In genomic region chr16:11671676-11672075, GRCh38 we compare ENCODE assay signal across 12 cellular contexts. TPM values are rescaled to one million over a fixed set of nuclear protein-coding genes. Genes with fewer than 3 reads are reported as not detected.
A peak's percentile ranks its signal among the peaks of the same experiment; 100 is the strongest.
DNase-seq lines count a peak whose midpoint lies in the region; ATAC-seq and TF ChIP-seq lines count a peak whose summit lies in the region.
"Had no signal": no experiment of that assay in that cellular context is flagged by ENCODE, and none has a peak within 500 bp of the region (broad histone marks: within the 10 kb centered on the region; RNA-seq: fewer than 3 reads in every experiment).

No MANE protein-coding gene starts in this region.

- peak overlapping the region in 10 of 11 experiments; percentile 86 to 94 (median 91); a peak in 18 of 22 replicates for H3K9ac ChIP-seq in BLaER1 treated with 17β-estradiol and CSF1 and Interleukin-3, amounts not matched to agents 10 nM and 100 nM
- H3K9ac ChIP-seq in neural cell (ENCODE audit: low read length) = no peak overlapping the region

- H3K4me3 ChIP-seq in BLaER1 treated with 17β-estradiol and CSF1 and Interleukin-3, amounts not matched to agents 10 nM and 100 nM = peak overlapping the region in 9 of 10 experiments; percentile 20 to 93 (median 49); a peak in 11 of 20 replicates
- no peak overlapping the region for H3K4me3 ChIP-seq in GM23338
- peak overlapping the region; percentile 98 for H3K4me3 ChIP-seq in neural cell (ENCODE audit: low read length)
- H3K4me3 ChIP-seq in brain microvascular endothelial cell (ENCODE audit: low read depth, low read length) = no peak overlapping the region
- H3K4me3 ChIP-seq: HAP-1, MG63 had no signal

- H3K4me2 ChIP-seq in BLaER1 treated with 17β-estradiol and CSF1 and Interleukin-3, amounts not matched to agents 10 nM and 100 nM = peak overlapping the region; percentile 90 to 99 (median 96)
- no peak overlapping the region for H3K4me2 ChIP-seq in GM23338
- no peak overlapping the region for H3K4me2 ChIP-seq in neural cell (ENCODE audit: low read length)

- no peaks in the 10 kb centered on the region for H3K27me3 ChIP-seq in BLaER1 treated with 17β-estradiol and CSF1 and Interleukin-3, amounts not matched to agents 10 nM and 100 nM
- 0 out of 2 replicates have a peak, but pooled peaks cover 3% of the 10 kb centered on the region for H3K27me3 ChIP-seq in GM23338 (ENCODE audit: insufficient read depth)
- no peaks in the 10 kb centered on the region for H3K27me3 ChIP-seq in neural cell (ENCODE audit: insufficient read depth, low read depth, low read length)
- no peaks in the 10 kb centered on the region for H3K27me3 ChIP-seq in brain microvascular endothelial cell (replicated peaks)
- H3K27me3 ChIP-seq: MG63 had no signal

- H3K4me1 Mint-ChIP-seq in GM23338 = peaks cover 50% of the 10 kb centered on the region
- H3K4me1 Mint-ChIP-seq in activated naive CD8-positive, alpha-beta T cell treated with anti-CD3 and anti-CD28 coated beads, Interleukin-2, amount 50 U/mL, for 24 hours = peaks cover 66% of the 10 kb centered on the region

- peak overlapping the region; percentile 90; the same call in 1 of the 2 replicates for H3K27ac Mint-ChIP-seq in GM23338
- peak overlapping the region; percentile 77 for H3K27ac Mint-ChIP-seq in activated naive CD8-positive, alpha-beta T cell treated with anti-CD3 and anti-CD28 coated beads, Interleukin-2, amount 50 U/mL, for 24 hours

- H4K20me1 ChIP-seq in BLaER1 treated with 17β-estradiol and CSF1 and Interleukin-3, amounts not matched to agents 10 nM and 100 nM = peaks cover 66 to 81% (median 79%) of the 10 kb centered on the region in 11 experiments
- H4K20me1 ChIP-seq in GM23338 (replicated peaks; ENCODE audit: insufficient read depth) (peaks cover 49% of the 10 kb centered on the region), neural cell (ENCODE audit: insufficient read depth) (peaks cover 43% of the 10 kb centered on the region)

- no peak for TF ChIP-seq EP300 in neural cell (conservative IDR thresholded peaks at IDR 0.05; ENCODE audit: poor library complexity, severe bottlenecking)

- no peak for ATAC-seq in GM23338
- ATAC-seq in activated naive CD8-positive, alpha-beta T cell treated with anti-CD3 and anti-CD28 coated beads, Interleukin-2, amount 50 U/mL, for 24 hours = no peak
- no peak for ATAC-seq in HG02678 (IDR thresholded peaks at IDR 0.05; ENCODE audit: unreplicated experiment)
- ATAC-seq in HG03354 (IDR thresholded peaks at IDR 0.05; ENCODE audit: poor library complexity, severe bottlenecking, unreplicated experiment) = no peak

- peaks cover 17% of the 10 kb centered on the region for H3K27me3 Mint-ChIP-seq in GM23338 (ENCODE audit: insufficient read depth, low read depth, poor library complexity)
- no peaks in the 10 kb centered on the region for H3K27me3 Mint-ChIP-seq in activated naive CD8-positive, alpha-beta T cell treated with anti-CD3 and anti-CD28 coated beads, Interleukin-2, amount 50 U/mL, for 24 hours

- H3K9me2 ChIP-seq in GM23338 (ENCODE audit: insufficient read depth) (no peaks in the 10 kb centered on the region), neural cell (ENCODE audit: insufficient read depth, low read length) (no peaks in the 10 kb centered on the region)

- no peaks in the 10 kb centered on the region for H3K9me3 Mint-ChIP-seq in GM23338
- H3K9me3 Mint-ChIP-seq in activated naive CD8-positive, alpha-beta T cell treated with anti-CD3 and anti-CD28 coated beads, Interleukin-2, amount 50 U/mL, for 24 hours = no peaks in the 10 kb centered on the region

- in situ Hi-C loops in brain microvascular endothelial cell (cut with HindIII; ENCODE audit: low pct_ligation_motif_present, low sequenced_read_pairs) = no loop called here

- no peak for TF ChIP-seq RAD21 in neural cell (conservative IDR thresholded peaks at IDR 0.05)

- H3K27ac ChIP-seq in BLaER1 treated with 17β-estradiol and CSF1 and Interleukin-3, amounts not matched to agents 10 nM and 100 nM = peak overlapping the region in 8 of 11 experiments; percentile 77 to 91 (median 85); a peak in 17 of 22 replicates
- H3K27ac ChIP-seq in GM23338 (ENCODE audit: low read depth) (peak overlapping the region; percentile 26; the same call in 1 of the 2 replicates), neural cell (ENCODE audit: low read length) (no peak overlapping the region), brain microvascular endothelial cell (no peak overlapping the region)

- peaks cover 4% of the 10 kb centered on the region for H3K36me3 Mint-ChIP-seq in GM23338 (ENCODE audit: low read depth)
- H3K36me3 Mint-ChIP-seq in activated naive CD8-positive, alpha-beta T cell treated with anti-CD3 and anti-CD28 coated beads, Interleukin-2, amount 50 U/mL, for 24 hours (ENCODE audit: low read depth) = no peaks in the 10 kb centered on the region

- H3K79me2 ChIP-seq in GM23338 (replicated peaks; ENCODE audit: insufficient read depth) = peaks cover 57% of the 10 kb centered on the region
- H3K79me2 ChIP-seq in neural cell (replicated peaks; ENCODE audit: insufficient read depth, low read length) = peaks cover 51% of the 10 kb centered on the region

- no peak overlapping the region for H3K4me3 Mint-ChIP-seq in GM23338
- no peak overlapping the region for H3K4me3 Mint-ChIP-seq in activated naive CD8-positive, alpha-beta T cell treated with anti-CD3 and anti-CD28 coated beads, Interleukin-2, amount 50 U/mL, for 24 hours

- no peak for DNase-seq in GM23338 (ENCODE audit: low spot score)
- no peak for DNase-seq in activated naive CD8-positive, alpha-beta T cell treated with anti-CD3 and anti-CD28 coated beads, Interleukin-2, amount 50 U/mL, for 24 hours
- DNase-seq in brain microvascular endothelial cell = no peak
- no peak for DNase-seq in MV-4-11 (lab: John Stamatoyannopoulos, UW)
- DNase-seq: GDM1; MG63; stimulated activated CD4-positive, alpha-beta T cell treated with anti-CD3 and anti-CD28 coated beads, Interleukin-2, amount 100 ng/mL, for 24 hours had no signal

- no peak overlapping the region for H2AFZ ChIP-seq in GM23338
- H2AFZ ChIP-seq in neural cell (ENCODE audit: low read depth, low read length) = no peak overlapping the region

- TF ChIP-seq CTCF in GM23338 (conservative IDR thresholded peaks at IDR 0.05; ENCODE audit: low read depth in 2 of 2) = no peak
- no peak for TF ChIP-seq CTCF in neural cell (IDR thresholded peaks at IDR 0.05; ENCODE audit: poor library complexity, severe bottlenecking)
- no peak for TF ChIP-seq CTCF in brain microvascular endothelial cell (IDR thresholded peaks at IDR 0.05; ENCODE audit: low read depth, low read length, missing control alignments)

- H3F3A ChIP-seq in GM23338 (replicated peaks; ENCODE audit: low read depth) = peaks cover 3% of the 10 kb centered on the region; the same call in 1 of the 2 replicates
- no peaks in the 10 kb centered on the region for H3F3A ChIP-seq in neural cell (ENCODE audit: insufficient read depth, low read length, poor library complexity, severe bottlenecking)

- peaks cover 9 to 34% (median 14%) of the 10 kb centered on the region in 11 experiments; a peak in 21 of 22 replicates for H3K36me3 ChIP-seq in BLaER1 treated with 17β-estradiol and CSF1 and Interleukin-3, amounts not matched to agents 10 nM and 100 nM
- H3K36me3 ChIP-seq in GM23338 (ENCODE audit: insufficient read depth) = 0 out of 2 replicates have a peak, but pooled peaks cover 4% of the 10 kb centered on the region
- no peaks in the 10 kb centered on the region for H3K36me3 ChIP-seq in neural cell (ENCODE audit: insufficient read depth, low read length)
- H3K36me3 ChIP-seq in brain microvascular endothelial cell (replicated peaks) = peaks cover 4% of the 10 kb centered on the region

- peaks cover 82 to 92% (median 92%) of the 10 kb centered on the region in 10 experiments for H3K4me1 ChIP-seq in BLaER1 treated with 17β-estradiol and CSF1 and Interleukin-3, amounts not matched to agents 10 nM and 100 nM
- peaks cover 16% of the 10 kb centered on the region for H3K4me1 ChIP-seq in GM23338 (ENCODE audit: insufficient read depth)

- H3K9me3 ChIP-seq in BLaER1 treated with 17β-estradiol and CSF1 and Interleukin-3, amounts not matched to agents 10 nM and 100 nM (replicated peaks in 1 of 11) = no peaks in the 10 kb centered on the region
- no peaks in the 10 kb centered on the region for H3K9me3 ChIP-seq in neural cell (ENCODE audit: low read length)
- H3K9me3 ChIP-seq: HAP-1, MG63 had no signal

TF ChIP-seq in neural cell, 6 proteins besides CTCF, POLR2A, EP300 and RAD21:
- TF ChIP-seq EZH2 (IDR thresholded peaks at IDR 0.05; ENCODE audit: borderline replicate concordance, insufficient read depth, low read length, poor library complexity, severe bottlenecking) (no peak), REST (IDR thresholded peaks at IDR 0.05; ENCODE audit: borderline replicate concordance) (no peak), POLR2AphosphoS5 (IDR thresholded peaks at IDR 0.05) (no peak), SMC3 (conservative IDR thresholded peaks at IDR 0.05; ENCODE audit: poor library complexity) (no peak), TAF1 (IDR thresholded peaks at IDR 0.05; ENCODE audit: low read depth) (no peak), MXI1 (conservative IDR thresholded peaks at IDR 0.05; ENCODE audit: poor library complexity, severe bottlenecking) (no peak)

RNA-seq across cellular contexts. Expression of gene SNN, which starts 3.4 kb away (rescaled TPM):
- 62.6 and 63.3 TPM in 2 replicates for total RNA-seq in GM23338 (2014; rRNA removed; shearing (Covaris generic))
- 19.0 and 20.5 TPM in 2 replicates for polyA plus RNA-seq in GM23338 (2016; fragmentation: Nextera tagmentation; extraction: Ambion mirVana)
- 176 and 211 TPM in 2 replicates for polyA plus RNA-seq in neural cell
- polyA minus RNA-seq in neural cell = 189 and 199 TPM in 2 replicates

Comparison
In these comparisons a context has a peak if more than half of its experiments do, and no peak if none do; other contexts are left out.
1. H3K27ac ChIP-seq: peak in BLaER1 treated with 17β-estradiol and CSF1 and Interleukin-3, amounts not matched to agents 10 nM and 100 nM (8 of 11) and GM23338 (single experiment); none in neural cell (single experiment) and brain microvascular endothelial cell (single experiment).
2. H3K4me2 ChIP-seq: peak in BLaER1 treated with 17β-estradiol and CSF1 and Interleukin-3, amounts not matched to agents 10 nM and 100 nM (11 of 11); none in GM23338 (single experiment) and neural cell (single experiment).
3. H3K4me3 ChIP-seq: peak in BLaER1 treated with 17β-estradiol and CSF1 and Interleukin-3, amounts not matched to agents 10 nM and 100 nM (9 of 10) and neural cell (single experiment); none in GM23338 (single experiment) and brain microvascular endothelial cell (single experiment).